ENCODE assay signal across 10 cellular contexts in genomic region chr7:130084037-130084875, GRCh38. TPM values are rescaled to one million over a fixed set of nuclear protein-coding genes. Genes with fewer than 3 reads are reported as not detected.
DNase-seq lines count a peak whose midpoint lies in the region; ATAC-seq and TF ChIP-seq lines count a peak whose summit lies in the region.
"Had no signal": no experiment of that assay in that cellular context is flagged by ENCODE, and none has a peak within 500 bp of the region (broad histone marks: within the 10 kb centered on the region; RNA-seq: fewer than 3 reads in every experiment).

No MANE protein-coding gene starts in this region.

- intact Hi-C loops in left ventricle myocardium superior (cut with micrococcal nuclease), result no loop called here

- H3K9me3 ChIP-seq in right atrium auricular region, result no peaks in the 10 kb centered on the region

- no peak overlapping the region for H3K27ac ChIP-seq in right atrium auricular region

- H3K4me3 ChIP-seq in right atrium auricular region, result no peak overlapping the region

- no peaks in the 10 kb centered on the region for H3K27me3 ChIP-seq in right atrium auricular region

- TF ChIP-seq CTCF in right atrium auricular region (IDR thresholded peaks at IDR 0.05), result peak; percentile 16 to 53

- ATAC-seq in left ventricle myocardium superior (no peak), GM18867 (IDR thresholded peaks at IDR 0.05; ENCODE audit: unreplicated experiment) (no peak)

- H3K4me1 ChIP-seq in right atrium auricular region, result no peaks in the 10 kb centered on the region

- DNase-seq in right atrium auricular region (ENCODE audit: low spot score), result no peak
- DNase-seq in left ventricle myocardium superior, result no peak
- peak; percentile 9 for DNase-seq in SKM-1 (lab: John Stamatoyannopoulos, UW; ENCODE audit: unreplicated experiment)
- peak; percentile 17 for DNase-seq in germinal center (ENCODE audit: low spot score)
- DNase-seq in kidney tubule cell (ENCODE audit: low spot score), result no peak
- DNase-seq in NCI-H526 (lab: John Stamatoyannopoulos, UW), result no peak
- DNase-seq in retina, result no peak
- DNase-seq: DMS79, kidney glomerular epithelial cell had no signal

- peaks cover 5% of the 10 kb centered on the region for H3K36me3 ChIP-seq in right atrium auricular region

RNA-seq across cellular contexts. Expression of gene KLHDC10, which starts 13.9 kb away (rescaled TPM):
- 10 to 100 TPM; 16.7 to 19.1 TPM for total RNA-seq in right atrium auricular region
- 24.3 TPM for total RNA-seq in left ventricle myocardium superior

RNA-seq across cellular contexts. Expression of gene ZC3HC1, which starts 33.1 kb away (rescaled TPM):
- 10 to 100 TPM; 12.1 to 12.8 TPM for total RNA-seq in right atrium auricular region
- total RNA-seq in left ventricle myocardium superior, result 20.8 TPM

Comparison
In these comparisons a context has a peak if more than half of its experiments do, and no peak if none do; other contexts are left out.
1. DNase-seq: peak in SKM-1 (single experiment) and germinal center (single experiment); none in right atrium auricular region (single experiment), left ventricle myocardium superior (single experiment), kidney tubule cell (single experiment), NCI-H526 (0 of 2) and retina (single experiment).